Comparison of ENCODE assay signal across 8 cellular contexts in genomic region chr7:131057015-131057518, GRCh38.
DNase-seq lines count a peak whose midpoint lies in the region; ATAC-seq and TF ChIP-seq lines count a peak whose summit lies in the region.

No MANE protein-coding gene starts in this region.

- H3K9me3 ChIP-seq in T-helper 17 cell (ENCODE audit: control insufficient read depth, low read length, poor library complexity, severe bottlenecking) (no peaks in the 10 kb centered on the region), spleen (no peaks in the 10 kb centered on the region)

- H3K4me3 ChIP-seq in spleen, result peak overlapping the region in 3 of 8 donors; percentile 6 to 14 (median 7)

- H3K27ac Mint-ChIP-seq in HFFc6, result peak overlapping the region; percentile 84
- H3K27ac Mint-ChIP-seq in T-helper 17 cell, result peak overlapping the region; percentile 98

- no peaks in the 10 kb centered on the region for H3K27me3 ChIP-seq in spleen (replicated peaks in 1 of 7)

- peaks cover 12% of the 10 kb centered on the region for H3K9me3 Mint-ChIP-seq in HFFc6

- H3K4me3 Mint-ChIP-seq in HFFc6 (peak overlapping the region; percentile 67), T-helper 17 cell (peak overlapping the region; percentile 87)

- H3K27me3 Mint-ChIP-seq in HFFc6 (ENCODE audit: insufficient read depth) (peaks cover 9% of the 10 kb centered on the region; the same call in 1 of the 2 replicates), T-helper 17 cell (no peaks in the 10 kb centered on the region)

- peak; percentile 51 for ATAC-seq in T-helper 17 cell

- DNase-seq in EH (ENCODE audit: low read depth), result peak; percentile 54
- DNase-seq in HFFc6, result peak; percentile 71
- no peak for DNase-seq in T-helper 17 cell
- peak; percentile 70 for DNase-seq in fibroblast of the conjunctiva (ENCODE audit: low read depth)
- no peak for DNase-seq in spleen
- DNase-seq in A172 (ENCODE audit: low spot score), result no peak
- no peak for DNase-seq in SIG-M5 treated with dmso at 0.1 percent for 504 hours (lab: John Stamatoyannopoulos, UW; ENCODE audit: unreplicated experiment)
- DNase-seq in kidney tubule cell (ENCODE audit: low spot score), result no peak

- H3K36me3 Mint-ChIP-seq in HFFc6 (ENCODE audit: low read depth) (peaks cover 34% of the 10 kb centered on the region), T-helper 17 cell (ENCODE audit: low read depth) (peaks cover 8% of the 10 kb centered on the region)

- intact Hi-C loops in spleen (cut with DNase I; ENCODE audit: low total_unique reads), result no loop called here

- H3K36me3 ChIP-seq in spleen, result peaks cover 0 to 20% (median 0%) of the 10 kb centered on the region in 6 donors

- TF ChIP-seq POLR2A in spleen (IDR thresholded peaks at IDR 0.05), result no peak

- H3K4me1 Mint-ChIP-seq in HFFc6 (ENCODE audit: low read depth) (peaks cover 53% of the 10 kb centered on the region), T-helper 17 cell (peaks cover 53% of the 10 kb centered on the region)

- H3K4me1 ChIP-seq in spleen, result peaks cover 49 to 89% (median 83%) of the 10 kb centered on the region in 6 donors

- H3K27ac ChIP-seq in spleen, result peak overlapping the region; percentile 77 to 91 (median 86)

- 2 to 13% (median 7%) methylated on average over 6 of the region's 6 CpGs for WGBS in spleen, 5 donors

- TF ChIP-seq CTCF in HFFc6 (IDR thresholded peaks at IDR 0.05) (no peak), spleen (IDR thresholded peaks at IDR 0.05 in 8 of 11, conservative IDR thresholded peaks at IDR 0.05 in 3 of 11) (no peak)

Comparison
In these comparisons a context has a peak if more than half of its experiments do, and no peak if none do; other contexts are left out.
1. DNase-seq: peak in EH (single experiment), HFFc6 (single experiment) and fibroblast of the conjunctiva (single experiment); none in T-helper 17 cell (0 of 3), spleen (single experiment), A172 (single experiment), SIG-M5 treated with dmso at 0.1 percent for 504 hours (single experiment) and kidney tubule cell (single experiment).